In genomic region chr4:162485486-162485885, GRCh38 we compare ENCODE assay signal across 21 cellular contexts.
DNase-seq lines count a peak whose midpoint lies in the region; ATAC-seq, FAIRE-seq and TF ChIP-seq lines count a peak whose summit lies in the region.
"Had no signal": no experiment of that assay in that cellular context is flagged by ENCODE, and none has a peak within 500 bp of the region (broad histone marks: within the 10 kb centered on the region; RNA-seq: fewer than 3 reads in every experiment).

No MANE protein-coding gene starts in this region.

- H3K4me3 Mint-ChIP-seq in stimulated activated naive CD8-positive, alpha-beta T cell treated with anti-CD3 and anti-CD28 coated beads, Interleukin-15, amount 100 ng/mL, for 72 hours = no peak overlapping the region
- H3K4me3 Mint-ChIP-seq: activated CD8-positive, alpha-beta memory T cell treated with anti-CD3 and anti-CD28 coated beads, Interleukin-2, amount 10 ng/mL, durations not matched to agents 7 days and 5 days; activated naive CD8-positive, alpha-beta T cell treated with anti-CD3 and anti-CD28 coated beads, Interleukin-2, amount 50 U/mL, for 24 hours; GM23338; natural killer cell had no signal

- peak; percentile 65 for DNase-seq in H4 (ENCODE audit: low spot score)
- DNase-seq in RPMI7951 (ENCODE audit: low read depth) = peak; percentile 57
- peak; percentile 30 for DNase-seq in fibroblast of mammary gland (ENCODE audit: low read depth)
- peak; percentile 14 for DNase-seq in urothelium cell line (ENCODE audit: low spot score)
- DNase-seq in stimulated activated naive CD8-positive, alpha-beta T cell treated with anti-CD3 and anti-CD28 coated beads, Interleukin-15, amount 100 ng/mL, for 72 hours = no peak
- no peak for DNase-seq in Kasumi-1 (lab: John Stamatoyannopoulos, UW)
- DNase-seq in NK-92 treated with Interleukin-12 subunit alpha and Interleukin-12 subunit beta, amount 100 ng/mL, for 24 hours (lab: John Stamatoyannopoulos, UW) = no peak
- DNase-seq: activated CD8-positive, alpha-beta memory T cell treated with anti-CD3 and anti-CD28 coated beads, Interleukin-2, amount 10 ng/mL, durations not matched to agents 7 days and 5 days; activated naive CD8-positive, alpha-beta T cell treated with anti-CD3 and anti-CD28 coated beads, Interleukin-2, amount 50 U/mL, for 24 hours; effector CD8-positive, alpha-beta T cell; IMR-90; islet precursor cell; natural killer cell; NCI-H2029; NCI-H510A; stimulated activated CD4-positive, alpha-beta T cell treated with anti-CD3 and anti-CD28 coated beads, Interleukin-4, amount 100 ng/mL, for 1 hour; substantia nigra had no signal

- no peaks in the 10 kb centered on the region for H3K27me3 Mint-ChIP-seq in stimulated activated naive CD8-positive, alpha-beta T cell treated with anti-CD3 and anti-CD28 coated beads, Interleukin-15, amount 100 ng/mL, for 72 hours
- H3K27me3 Mint-ChIP-seq: activated CD8-positive, alpha-beta memory T cell treated with anti-CD3 and anti-CD28 coated beads, Interleukin-2, amount 10 ng/mL, durations not matched to agents 7 days and 5 days; activated naive CD8-positive, alpha-beta T cell treated with anti-CD3 and anti-CD28 coated beads, Interleukin-2, amount 50 U/mL, for 24 hours had no signal

- FAIRE-seq in urothelium cell line (lab: Jason Lieb, UNC) = no peak

- ATAC-seq in stimulated activated naive CD8-positive, alpha-beta T cell treated with anti-CD3 and anti-CD28 coated beads, Interleukin-15, amount 100 ng/mL, for 72 hours = no peak
- ATAC-seq: activated CD8-positive, alpha-beta memory T cell treated with anti-CD3 and anti-CD28 coated beads, Interleukin-2, amount 10 ng/mL, durations not matched to agents 7 days and 5 days; activated naive CD8-positive, alpha-beta T cell treated with anti-CD3 and anti-CD28 coated beads, Interleukin-2, amount 50 U/mL, for 24 hours; GM23338; natural killer cell had no signal

- TF ChIP-seq CTCF in fibroblast of mammary gland (conservative IDR thresholded peaks at IDR 0.05; ENCODE audit: control insufficient read depth, insufficient read depth, low read depth, low read length) = no peak

- no peaks in the 10 kb centered on the region for H3K4me1 Mint-ChIP-seq in stimulated activated naive CD8-positive, alpha-beta T cell treated with anti-CD3 and anti-CD28 coated beads, Interleukin-15, amount 100 ng/mL, for 72 hours
- H3K4me1 Mint-ChIP-seq: activated CD8-positive, alpha-beta memory T cell treated with anti-CD3 and anti-CD28 coated beads, Interleukin-2, amount 10 ng/mL, durations not matched to agents 7 days and 5 days; activated naive CD8-positive, alpha-beta T cell treated with anti-CD3 and anti-CD28 coated beads, Interleukin-2, amount 50 U/mL, for 24 hours; GM23338; natural killer cell had no signal

- H3K9me3 Mint-ChIP-seq in stimulated activated naive CD8-positive, alpha-beta T cell treated with anti-CD3 and anti-CD28 coated beads, Interleukin-15, amount 100 ng/mL, for 72 hours = peaks cover 0 to 12% of the 10 kb centered on the region in 2 donors
- H3K9me3 Mint-ChIP-seq: activated naive CD8-positive, alpha-beta T cell treated with anti-CD3 and anti-CD28 coated beads, Interleukin-2, amount 50 U/mL, for 24 hours; activated T-helper 2 cell treated with anti-CD3 and anti-CD28 coated beads, Interferon-gamma antibody, Interleukin-2, Interleukin-4, amounts not matched to agents 10 μg/mL and 5 μg/mL and 100 μg/mL, durations not matched to agents 14 hours and 24 hours and 36 hours had no signal

- no peak overlapping the region for H3K27ac Mint-ChIP-seq in stimulated activated naive CD8-positive, alpha-beta T cell treated with anti-CD3 and anti-CD28 coated beads, Interleukin-15, amount 100 ng/mL, for 72 hours
- H3K27ac Mint-ChIP-seq: activated CD8-positive, alpha-beta memory T cell treated with anti-CD3 and anti-CD28 coated beads, Interleukin-2, amount 10 ng/mL, durations not matched to agents 7 days and 5 days; activated naive CD8-positive, alpha-beta T cell treated with anti-CD3 and anti-CD28 coated beads, Interleukin-2, amount 50 U/mL, for 24 hours; activated T-helper 2 cell treated with anti-CD3 and anti-CD28 coated beads, Interferon-gamma antibody, Interleukin-2, Interleukin-4, amounts not matched to agents 10 μg/mL and 5 μg/mL and 100 μg/mL, durations not matched to agents 14 hours and 24 hours and 36 hours; GM23338; natural killer cell had no signal

- no peak overlapping the region for H3K4me3 ChIP-seq in fibroblast of mammary gland (ENCODE audit: control insufficient read depth, low read depth, low read length)
- H3K4me3 ChIP-seq: GM23338, SK-N-MC, vagina had no signal

Comparison
In these comparisons a context has a peak if more than half of its experiments do, and no peak if none do; other contexts are left out.
1. DNase-seq: peak in H4 (single experiment), RPMI7951 (single experiment), fibroblast of mammary gland (single experiment) and urothelium cell line (single experiment); none in stimulated activated naive CD8-positive, alpha-beta T cell treated with anti-CD3 and anti-CD28 coated beads, Interleukin-15, amount 100 ng/mL, for 72 hours (0 of 2), Kasumi-1 (0 of 2) and NK-92 treated with Interleukin-12 subunit alpha and Interleukin-12 subunit beta, amount 100 ng/mL, for 24 hours (single experiment).